ENCODE assay signal across 8 cellular contexts in genomic region chr1:158177705-158178450, GRCh38. TPM values are rescaled to one million over a fixed set of nuclear protein-coding genes. Genes with fewer than 3 reads are reported as not detected.
DNase-seq lines count a peak whose midpoint lies in the region; ATAC-seq lines count a peak whose summit lies in the region.

No MANE protein-coding gene starts in this region.

- H3K36me3 ChIP-seq in HUES6 (ENCODE audit: control insufficient read depth, insufficient read depth, low read length), result no peaks in the 10 kb centered on the region

- H3K4me3 Mint-ChIP-seq in stimulated activated naive CD8-positive, alpha-beta T cell treated with anti-CD3 and anti-CD28 coated beads, Interleukin-15, amount 100 ng/mL, for 72 hours, result peak overlapping the region; percentile 5 to 34

- H3K9me3 Mint-ChIP-seq in stimulated activated naive CD8-positive, alpha-beta T cell treated with anti-CD3 and anti-CD28 coated beads, Interleukin-15, amount 100 ng/mL, for 72 hours, result no peaks in the 10 kb centered on the region

- H3K27me3 Mint-ChIP-seq in stimulated activated naive CD8-positive, alpha-beta T cell treated with anti-CD3 and anti-CD28 coated beads, Interleukin-15, amount 100 ng/mL, for 72 hours, result peaks cover 81% of the 10 kb centered on the region

- peak; percentile 80 for DNase-seq in COLO829 (ENCODE audit: low spot score)
- peak; percentile 40 for DNase-seq in activated CD4-positive, CD25-positive, alpha-beta regulatory T cell treated with anti-CD3 and anti-CD28 coated beads, Interleukin-2, amount 50 U/mL, for 72 hours
- DNase-seq in midbrain (lab: John Stamatoyannopoulos, UW), result peak; percentile 55
- peak in 1 of 2 donors; percentile 19 for DNase-seq in stimulated activated naive CD8-positive, alpha-beta T cell treated with anti-CD3 and anti-CD28 coated beads, Interleukin-15, amount 100 ng/mL, for 72 hours

- peaks cover 24% of the 10 kb centered on the region for H3K4me1 ChIP-seq in HUES6 (ENCODE audit: control insufficient read depth, insufficient read depth, low read length)

- H3K27ac ChIP-seq in HUES6 (ENCODE audit: low read depth, low read length), result no peak overlapping the region

- no peak overlapping the region for H3K27ac Mint-ChIP-seq in stimulated activated naive CD8-positive, alpha-beta T cell treated with anti-CD3 and anti-CD28 coated beads, Interleukin-15, amount 100 ng/mL, for 72 hours

- peak overlapping the region; percentile 54 for H3K4me3 ChIP-seq in HUES6 (ENCODE audit: low read depth, low read length)

- ATAC-seq in esophagus mucosa (peak; percentile 93), HG02642 (IDR thresholded peaks at IDR 0.05; ENCODE audit: poor library complexity, unreplicated experiment) (no peak), GM21423 (IDR thresholded peaks at IDR 0.05; ENCODE audit: unreplicated experiment) (no peak)
- peak; percentile 83 for ATAC-seq in stimulated activated naive CD8-positive, alpha-beta T cell treated with anti-CD3 and anti-CD28 coated beads, Interleukin-15, amount 100 ng/mL, for 72 hours

- peaks cover 23% of the 10 kb centered on the region for H3K4me1 Mint-ChIP-seq in stimulated activated naive CD8-positive, alpha-beta T cell treated with anti-CD3 and anti-CD28 coated beads, Interleukin-15, amount 100 ng/mL, for 72 hours

- H3K9ac ChIP-seq in HUES6 (ENCODE audit: low read length), result no peak overlapping the region

- no peaks in the 10 kb centered on the region for H3K9me3 ChIP-seq in HUES6 (ENCODE audit: control insufficient read depth, insufficient read depth, low read depth, low read length)

- H3K27me3 ChIP-seq in HUES6 (ENCODE audit: control insufficient read depth, insufficient read depth, low read length), result peaks cover 70% of the 10 kb centered on the region

RNA-seq across cellular contexts. Expression of gene CD1D, which starts 2.8 kb away (rescaled TPM):
- 0.44 TPM for total RNA-seq in esophagus mucosa

Comparison
In these comparisons a context has a peak if more than half of its experiments do, and no peak if none do; other contexts are left out.
1. ATAC-seq: peak in esophagus mucosa (single experiment) and stimulated activated naive CD8-positive, alpha-beta T cell treated with anti-CD3 and anti-CD28 coated beads, Interleukin-15, amount 100 ng/mL, for 72 hours (single experiment); none in HG02642 (single experiment) and GM21423 (single experiment).